ENCODE assay signal across 10 cellular contexts in the genomic region with DNA sequence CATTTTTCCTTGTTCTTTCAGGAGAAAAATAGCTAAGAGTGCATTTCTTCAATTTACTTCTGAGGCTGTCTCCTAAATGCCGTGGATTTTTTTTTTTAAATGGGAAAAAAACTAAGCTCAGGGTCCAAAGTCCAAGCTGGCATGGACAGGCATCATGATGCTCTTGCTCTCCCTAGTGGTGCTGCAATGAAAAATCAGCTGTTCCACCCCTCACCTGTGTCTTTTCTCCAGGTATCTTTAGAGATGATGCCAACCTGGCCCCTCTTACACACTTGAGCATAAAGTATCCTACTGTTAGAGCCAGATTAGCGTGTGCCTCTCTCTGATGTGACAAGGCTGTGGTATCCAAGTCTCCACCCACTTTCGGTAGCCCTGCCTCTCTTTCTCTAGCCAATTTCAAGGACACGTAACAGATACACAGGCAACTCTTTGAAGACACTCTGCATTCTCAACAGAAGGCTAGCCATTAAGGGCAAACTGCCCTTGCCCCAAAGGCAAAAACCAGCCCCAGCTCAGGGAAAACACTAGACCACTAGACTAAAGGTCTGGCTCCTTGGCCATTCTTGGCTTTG.
DNase-seq lines count a peak whose midpoint lies in the region; ATAC-seq, FAIRE-seq and TF ChIP-seq lines count a peak whose summit lies in the region.
"Had no signal": no experiment of that assay in that cellular context is flagged by ENCODE, and none has a peak within 500 bp of the region (broad histone marks: within the 10 kb centered on the region; RNA-seq: fewer than 3 reads in every experiment).

No MANE protein-coding gene starts in this region.

- BruUV-seq in HepG2 (replicated peaks; lab: Mats Ljungman, UMichigan), result no TSS peak

- no peak for TF ChIP-seq POLR2A in HepG2 (IDR thresholded peaks at IDR 0.05; ENCODE audit: insufficient read depth in 1 of 2, low read depth in 2 of 2, low read length in 2 of 2)

- no peaks in the 10 kb centered on the region for H4K20me1 ChIP-seq in HepG2 (ENCODE audit: insufficient read depth, low read length)

- POLR2A ChIA-PET in WTC11 (lab: Charles Lee) (no interaction called here), HepG2 (lab: Yijun Ruan, JAX) (no interaction called here)

- peak; percentile 47 for FAIRE-seq in HepG2 (lab: Jason Lieb, UNC)

- H3K9me3 ChIP-seq in HepG2 (ENCODE audit: low read length) (no peaks in the 10 kb centered on the region), MG63 (no peaks in the 10 kb centered on the region)

- H3K9me3 Mint-ChIP-seq in WTC11, result peaks cover 4% of the 10 kb centered on the region; the same call in 1 of the 2 replicates

- no peaks in the 10 kb centered on the region for H3K27me3 ChIP-seq in HepG2 (ENCODE audit: control insufficient read depth in 1 of 2, insufficient read depth in 2 of 2, low read length in 2 of 2)
- no peaks in the 10 kb centered on the region for H3K27me3 ChIP-seq in MG63

- peaks cover 21% of the 10 kb centered on the region for H3K4me1 ChIP-seq in HepG2 (ENCODE audit: insufficient read depth, low read length)

- CTCF ChIA-PET in WTC11 (lab: Charles Lee), result interaction anchor here (0.5 to 1.4 kb wide), 11 partner anchors 19 to 611 kb away, joined by 3 to 14 read pairs (median 4); no protein-coding TSS in a partner anchor
- CTCF ChIA-PET in HepG2 (lab: Yijun Ruan, JAX; ENCODE audit: low intra/inter-chr PET ratio, low total read pairs), result no interaction called here

- no peaks in the 10 kb centered on the region for H3K79me2 ChIP-seq in HepG2 (ENCODE audit: insufficient read depth, low read length)

- H3K4me2 ChIP-seq in HepG2 (ENCODE audit: low read depth, low read length), result no peak overlapping the region

- TF ChIP-seq CTCF in WTC11 (IDR thresholded peaks at IDR 0.05) (no peak), HepG2 (CRISPR knock-in tag; IDR thresholded peaks at IDR 0.05) (peak; percentile 50)

- WGBS in HepG2 (ENCODE audit: low lambda C conversion rate), result 34% methylated on average over 4 of the region's 4 CpGs

- H3K4me3 Mint-ChIP-seq in WTC11, result no peak overlapping the region
- H3K4me3 Mint-ChIP-seq: immature natural killer cell had no signal

- ATAC-seq in WTC11 (peak; percentile 69), HepG2 (peak; percentile 53), GM18873 (IDR thresholded peaks at IDR 0.05; ENCODE audit: low FRiP score, unreplicated experiment) (no peak), GM21390 (IDR thresholded peaks at IDR 0.05; ENCODE audit: unreplicated experiment) (no peak)

- TF ChIP-seq EP300 in Ishikawa (IDR thresholded peaks at IDR 0.05; ENCODE audit: borderline replicate concordance), result no peak
- TF ChIP-seq EP300 in HepG2 (IDR thresholded peaks at IDR 0.05; ENCODE audit: low read depth in 2 of 2, low read length in 2 of 2), result no peak
- no peak for TF ChIP-seq EP300 in HepG2 (CRISPR knock-in tag; IDR thresholded peaks at IDR 0.05; ENCODE audit: borderline replicate concordance)

- no peaks in the 10 kb centered on the region; the same call in 1 of the 2 replicates for H3K27me3 Mint-ChIP-seq in WTC11 (ENCODE audit: low read depth)

- intact Hi-C loops in HepG2 (cut with micrococcal nuclease; ENCODE audit: unreplicated experiment), result no loop called here

- H3K4me1 Mint-ChIP-seq in WTC11, result peaks cover 32% of the 10 kb centered on the region
- H3K4me1 Mint-ChIP-seq: immature natural killer cell had no signal

- H3K36me3 ChIP-seq in HepG2 (replicated peaks in 1 of 2; ENCODE audit: control insufficient read depth in 1 of 2, insufficient read depth in 2 of 2, low read length in 2 of 2) (no peaks in the 10 kb centered on the region), MG63 (peaks cover 62% of the 10 kb centered on the region)

- no peak overlapping the region for H3K27ac ChIP-seq in HepG2 (ENCODE audit: extremely low read length, insufficient read depth, low read length)

- no peaks in the 10 kb centered on the region for H3K36me3 Mint-ChIP-seq in WTC11
- H3K36me3 Mint-ChIP-seq: immature natural killer cell had no signal

- in situ Hi-C loops in HepG2 (cut with HindIII; ENCODE audit: extremely low pct_ligation_motif_present, low pct_unique_long_range_greater_than_20kb), result loop anchor here (25.0 kb wide), 1 partner anchor 562 kb away; no protein-coding TSS in a partner anchor

- TF ChIP-seq RAD21 in Ishikawa (IDR thresholded peaks at IDR 0.05; ENCODE audit: low read depth) (peak; percentile 58), HepG2 (CRISPR knock-in tag; IDR thresholded peaks at IDR 0.05) (no peak)

- H3K9ac ChIP-seq in HepG2 (ENCODE audit: insufficient read depth, low read depth, low read length), result no peak overlapping the region

- no peak overlapping the region for H2AFZ ChIP-seq in HepG2 (ENCODE audit: low read length)

- no peak overlapping the region for H3K27ac Mint-ChIP-seq in WTC11
- H3K27ac Mint-ChIP-seq: immature natural killer cell had no signal

- DNase-seq in EH (ENCODE audit: low read depth) (peak; percentile 19), WTC11 (ENCODE audit: low spot score) (no peak), HepG2 (ENCODE audit: low spot score) (peak; percentile 19), AML-193 (lab: John Stamatoyannopoulos, UW) (no peak), MG63 (no peak)
- DNase-seq: immature natural killer cell; stimulated activated CD4-positive, alpha-beta T cell treated with anti-CD3 and anti-CD28 coated beads, Interleukin-4, amount 100 ng/mL, for 1 hour had no signal

- H3K4me3 ChIP-seq in HepG2 (replicated peaks in 1 of 3; ENCODE audit: insufficient read depth in 1 of 3, low read depth in 2 of 3, low read length in 3 of 3) (no peak overlapping the region), MG63 (no peak overlapping the region)

TF ChIP-seq in Ishikawa, 13 proteins besides CTCF, POLR2A, EP300 and RAD21 (continues in another document):
- TF ChIP-seq NFIC (IDR thresholded peaks at IDR 0.05), result no peak
- no peak for TF ChIP-seq CREB1 (IDR thresholded peaks at IDR 0.05; ENCODE audit: low read depth)

TF ChIP-seq in WTC11, 78 proteins besides CTCF, POLR2A, EP300 and RAD21:
- TF ChIP-seq ZNF671 (CRISPR knock-in tag; IDR thresholded peaks at IDR 0.05), result no peak
- no peak for TF ChIP-seq ATF1 (CRISPR knock-in tag; IDR thresholded peaks at IDR 0.05)
- TF ChIP-seq NR1H2 (CRISPR knock-in tag; IDR thresholded peaks at IDR 0.05), result no peak
- no peak for TF ChIP-seq TP53 (CRISPR knock-in tag; IDR thresholded peaks at IDR 0.05)
- TF ChIP-seq TEAD4 (CRISPR knock-in tag; IDR thresholded peaks at IDR 0.05), result no peak
- no peak for TF ChIP-seq ZNF423 (CRISPR knock-in tag; IDR thresholded peaks at IDR 0.05)
- TF ChIP-seq SMAD3 (CRISPR knock-in tag; IDR thresholded peaks at IDR 0.05; ENCODE audit: borderline replicate concordance), result no peak
- TF ChIP-seq, protein P1, sequence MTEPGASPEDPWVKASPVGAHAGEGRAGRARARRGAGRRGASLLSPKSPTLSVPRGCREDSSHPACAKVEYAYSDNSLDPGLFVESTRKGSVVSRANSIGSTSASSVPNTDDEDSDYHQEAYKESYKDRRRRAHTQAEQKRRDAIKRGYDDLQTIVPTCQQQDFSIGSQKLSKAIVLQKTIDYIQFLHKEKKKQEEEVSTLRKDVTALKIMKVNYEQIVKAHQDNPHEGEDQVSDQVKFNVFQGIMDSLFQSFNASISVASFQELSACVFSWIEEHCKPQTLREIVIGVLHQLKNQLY (CRISPR knock-in tag; IDR thresholded peaks at IDR 0.05), result no peak
- TF ChIP-seq RELA (CRISPR knock-in tag; IDR thresholded peaks at IDR 0.05; ENCODE audit: borderline replicate concordance), result no peak
TF ChIP-seq in WTC11: peak in this region for 0.

Comparison
In these comparisons a context has a peak if more than half of its experiments do, and no peak if none do; other contexts are left out.
1. DNase-seq: peak in EH (single experiment) and HepG2 (single experiment); none in WTC11 (single experiment), AML-193 (0 of 2) and MG63 (single experiment).
2. ATAC-seq: peak in WTC11 (single experiment) and HepG2 (single experiment); none in GM18873 (single experiment) and GM21390 (single experiment).